Comparison of ENCODE assay signal across 18 cellular contexts in genomic region chr5:87382224-87382623, GRCh38. TPM values are rescaled to one million over a fixed set of nuclear protein-coding genes. Genes with fewer than 3 reads are reported as not detected.
DNase-seq lines count a peak whose midpoint lies in the region; ATAC-seq, FAIRE-seq and TF ChIP-seq lines count a peak whose summit lies in the region.
"Had no signal": no experiment of that assay in that cellular context is flagged by ENCODE, and none has a peak within 500 bp of the region (broad histone marks: within the 10 kb centered on the region; RNA-seq: fewer than 3 reads in every experiment).

No MANE protein-coding gene starts in this region.

- CTCF ChIA-PET in HepG2 (lab: Yijun Ruan, JAX; ENCODE audit: low intra/inter-chr PET ratio, low total read pairs): no interaction called here
- CTCF ChIA-PET in K562 (lab: Yijun Ruan, JAX; ENCODE audit: low intra/inter-chr PET ratio): no interaction called here

- no peaks in the 10 kb centered on the region for H4K20me1 ChIP-seq in HepG2 (ENCODE audit: insufficient read depth, low read length)
- no peaks in the 10 kb centered on the region for H4K20me1 ChIP-seq in K562 (replicated peaks; ENCODE audit: control insufficient read depth, insufficient read depth, low read length)
- H4K20me1 ChIP-seq in smooth muscle cell (ENCODE audit: low read depth): peaks cover 28% of the 10 kb centered on the region
- H4K20me1 ChIP-seq: BLaER1 had no signal

- no peak overlapping the region for H3K27ac ChIP-seq in HepG2 (ENCODE audit: extremely low read length, insufficient read depth, low read length)
- no peak overlapping the region for H3K27ac ChIP-seq in right lobe of liver
- H3K27ac ChIP-seq in K562 (ENCODE audit: extremely low read depth, low read depth, low read length): no peak overlapping the region
- H3K27ac ChIP-seq in smooth muscle cell (ENCODE audit: low read depth): peak overlapping the region; percentile 60
- H3K27ac ChIP-seq: 22Rv1, BLaER1 had no signal

- H3K36me3 ChIP-seq in HepG2 (replicated peaks in 1 of 2; ENCODE audit: control insufficient read depth in 1 of 2, insufficient read depth in 2 of 2, low read length in 2 of 2) (peaks cover 4 to 38% of the 10 kb centered on the region in 2 experiments), right lobe of liver (peaks cover 0 to 18% (median 9%) of the 10 kb centered on the region in 4 donors), K562 (ENCODE audit: control insufficient read depth, insufficient read depth, low read length) (peaks cover 94% of the 10 kb centered on the region), smooth muscle cell (ENCODE audit: low read depth) (peaks cover 41% of the 10 kb centered on the region)

- H2AFZ ChIP-seq in HepG2 (ENCODE audit: low read length): no peak overlapping the region
- no peak overlapping the region for H2AFZ ChIP-seq in K562 (ENCODE audit: low read depth, low read length)
- H2AFZ ChIP-seq in smooth muscle cell (ENCODE audit: low read depth): no peak overlapping the region

- BruUV-seq in HepG2 (replicated peaks; lab: Mats Ljungman, UMichigan): no TSS peak
- BruUV-seq in K562 (replicated peaks; lab: Mats Ljungman, UMichigan): no TSS peak

- TF ChIP-seq RAD21 in HepG2 (CRISPR knock-in tag; IDR thresholded peaks at IDR 0.05) (no peak), K562 (CRISPR knock-in tag; conservative IDR thresholded peaks at IDR 0.05 in 1 of 2, IDR thresholded peaks at IDR 0.05 in 1 of 2) (no peak)

- TF ChIP-seq EP300 in HepG2 (IDR thresholded peaks at IDR 0.05; ENCODE audit: low read depth in 2 of 2, low read length in 2 of 2) (no peak), HepG2 (CRISPR knock-in tag; IDR thresholded peaks at IDR 0.05; ENCODE audit: borderline replicate concordance) (no peak), K562 (IDR thresholded peaks at IDR 0.05; ENCODE audit: low read length) (no peak)

- H3K27me3 ChIP-seq in HepG2 (ENCODE audit: control insufficient read depth in 1 of 2, insufficient read depth in 2 of 2, low read length in 2 of 2) (no peaks in the 10 kb centered on the region), right lobe of liver (no peaks in the 10 kb centered on the region), K562 (ENCODE audit: control insufficient read depth in 2 of 2, insufficient read depth in 2 of 2, low read length in 2 of 2) (no peaks in the 10 kb centered on the region), smooth muscle cell (ENCODE audit: low read depth) (no peaks in the 10 kb centered on the region)
- H3K27me3 ChIP-seq: BLaER1 had no signal

- H3K4me1 ChIP-seq in HepG2 (ENCODE audit: insufficient read depth, low read length) (peaks cover 20% of the 10 kb centered on the region), right lobe of liver (no peaks in the 10 kb centered on the region), K562 (replicated peaks in 1 of 2; ENCODE audit: control insufficient read depth in 2 of 2, insufficient read depth in 2 of 2, low read length in 2 of 2) (no peaks in the 10 kb centered on the region), smooth muscle cell (ENCODE audit: low read depth) (no peaks in the 10 kb centered on the region)
- H3K4me1 ChIP-seq: BLaER1 had no signal

- peaks cover 12% of the 10 kb centered on the region for H3F3A ChIP-seq in smooth muscle cell (ENCODE audit: low read depth)

- TF ChIP-seq POLR2A in HepG2 (IDR thresholded peaks at IDR 0.05; ENCODE audit: insufficient read depth in 1 of 2, low read depth in 2 of 2, low read length in 2 of 2) (no peak), right lobe of liver (IDR thresholded peaks at IDR 0.05) (no peak), K562 (conservative IDR thresholded peaks at IDR 0.05) (no peak)

- no peak for TF ChIP-seq CTCF in HepG2 (CRISPR knock-in tag; IDR thresholded peaks at IDR 0.05)
- no peak for TF ChIP-seq CTCF in right lobe of liver (IDR thresholded peaks at IDR 0.05)
- TF ChIP-seq CTCF in K562 (IDR thresholded peaks at IDR 0.05 in 2 of 3, conservative IDR thresholded peaks at IDR 0.05 in 1 of 3; ENCODE audit: insufficient read depth in 2 of 3, low read depth in 1 of 3, low read length in 3 of 3): no peak
- TF ChIP-seq CTCF in smooth muscle cell (IDR thresholded peaks at IDR 0.05; ENCODE audit: borderline replicate concordance, insufficient read depth, poor library complexity, severe bottlenecking): no peak

- ATAC-seq in HepG2 (no peak), right lobe of liver (no peak), K562 (no peak), HG03280 (IDR thresholded peaks at IDR 0.05; ENCODE audit: unreplicated experiment) (no peak)

- intact Hi-C loops in HepG2 (cut with micrococcal nuclease; ENCODE audit: unreplicated experiment): no loop called here
- intact Hi-C loops in right lobe of liver (cut with DNase I): no loop called here
- intact Hi-C loops in K562 (cut with micrococcal nuclease): no loop called here

- in situ Hi-C loops in HepG2 (cut with HindIII; ENCODE audit: extremely low pct_ligation_motif_present, low pct_unique_long_range_greater_than_20kb): no loop called here
- in situ Hi-C loops in K562 (cut with MboI): no loop called here

- H3K79me2 ChIP-seq in HepG2 (ENCODE audit: insufficient read depth, low read length): no peaks in the 10 kb centered on the region
- no peaks in the 10 kb centered on the region for H3K79me2 ChIP-seq in K562 (ENCODE audit: control insufficient read depth, insufficient read depth, low read length)
- H3K79me2 ChIP-seq in smooth muscle cell (ENCODE audit: low read depth): no peaks in the 10 kb centered on the region

- WGBS in HepG2 (ENCODE audit: low lambda C conversion rate): 93% methylated on average over 1 of the region's 1 CpG
- 94% methylated on average over 1 of the region's 1 CpG for WGBS in right lobe of liver (ENCODE audit: insufficient coverage, low coverage, low lambda C conversion rate, missing lambda C conversion rate)
- WGBS in K562 (ENCODE audit: insufficient coverage, low coverage, missing lambda C conversion rate): 94% methylated on average over 1 of the region's 1 CpG
- WGBS in smooth muscle cell (ENCODE audit: low lambda C conversion rate): 98% methylated on average over 1 of the region's 1 CpG

- FAIRE-seq in HepG2 (lab: Jason Lieb, UNC) (no peak), K562 (lab: Jason Lieb, UNC) (no peak)
- FAIRE-seq: H54 had no signal

- H3K4me3 ChIP-seq in HepG2 (replicated peaks in 1 of 3; ENCODE audit: insufficient read depth in 1 of 3, low read depth in 2 of 3, low read length in 3 of 3) (no peak overlapping the region), right lobe of liver (no peak overlapping the region), K562 (no peak overlapping the region), smooth muscle cell (no peak overlapping the region)
- H3K4me3 ChIP-seq: BLaER1 had no signal

- H3K9me3 ChIP-seq in HepG2 (ENCODE audit: low read length) (no peaks in the 10 kb centered on the region), right lobe of liver (no peaks in the 10 kb centered on the region), K562 (replicated peaks; ENCODE audit: control insufficient read depth, insufficient read depth, low read depth, low read length) (no peaks in the 10 kb centered on the region), smooth muscle cell (replicated peaks; ENCODE audit: low read depth) (no peaks in the 10 kb centered on the region)
- H3K9me3 ChIP-seq: BLaER1 had no signal

- H3K9me1 ChIP-seq in K562 (ENCODE audit: control insufficient read depth, insufficient read depth, low read length): no peaks in the 10 kb centered on the region

- H3K4me2 ChIP-seq in HepG2 (ENCODE audit: low read depth, low read length): no peak overlapping the region
- no peak overlapping the region for H3K4me2 ChIP-seq in K562 (ENCODE audit: insufficient read depth, low read length)
- H3K4me2 ChIP-seq in smooth muscle cell: no peak overlapping the region
- H3K4me2 ChIP-seq: BLaER1 had no signal

- H3K9ac ChIP-seq in HepG2 (ENCODE audit: insufficient read depth, low read depth, low read length) (no peak overlapping the region), K562 (ENCODE audit: insufficient read depth in 1 of 2, low read depth in 2 of 2, low read length in 2 of 2) (no peak overlapping the region), smooth muscle cell (ENCODE audit: low read depth) (no peak overlapping the region)
- H3K9ac ChIP-seq: BLaER1 had no signal

- no peak for DNase-seq in HepG2 (ENCODE audit: low spot score)
- no peak for DNase-seq in right lobe of liver
- DNase-seq in K562 (ENCODE audit: extremely low read depth in 1 of 4, low spot score in 3 of 4): no peak
- no peak for DNase-seq in smooth muscle cell (lab: John Stamatoyannopoulos, UW; ENCODE audit: unreplicated experiment)
- no peak for DNase-seq in NCI-H1105 treated with DMSO at 0.1 percent for 48 hours (lab: John Stamatoyannopoulos, UW)
- no peak for DNase-seq in HT-29 (ENCODE audit: low spot score)
- DNase-seq: Calu3; CD4-positive, alpha-beta memory T cell; DMS79 treated with DMSO at 0.1 percent for 48 hours; GF-D8; HCEC 1CT; HFFc6; Kasumi-1; KG1 had no signal

- POLR2A ChIA-PET in HepG2 (lab: Yijun Ruan, JAX) (no interaction called here), K562 (lab: Yijun Ruan, JAX) (interaction anchor here (0.6 kb wide), 1 partner anchor 17 kb away, joined by 3 read pairs; no protein-coding TSS in a partner anchor)

RNA-seq across cellular contexts. Expression of gene CCNH, which starts 30.5 kb away (rescaled TPM):
- total RNA-seq in HepG2 (2016; rRNA removed; fragmentation: Illumina TruSeq; extraction: Trizol): 94.3 and 100.0 TPM in 2 replicates
- total RNA-seq in HepG2 (2016; cell fraction: cytosol; rRNA removed; fragmentation: Illumina TruSeq; extraction: Trizol; ENCODE audit: low read depth): 44.4 and 47.0 TPM in 2 replicates
- total RNA-seq in HepG2 (2016; cell fraction: insoluble cytoplasmic fraction; rRNA removed; fragmentation: Illumina TruSeq; extraction: Trizol): 80.0 and 98.8 TPM in 2 replicates
- total RNA-seq in HepG2 (2016; cell fraction: membrane; rRNA removed; fragmentation: Illumina TruSeq; extraction: Trizol): 39.1 and 48.0 TPM in 2 replicates
- 107 and 108 TPM in 2 replicates for total RNA-seq in HepG2 (2016; cell fraction: nucleus; rRNA removed; fragmentation: Illumina TruSeq; extraction: Trizol)
- 38.5 and 42.5 TPM in 2 replicates for polyA plus RNA-seq in HepG2 (2011; rRNA removed)
- 33.9 and 43.3 TPM in 2 replicates for polyA plus RNA-seq in HepG2 (2011; cell fraction: cytosol; rRNA removed)
- 25.3 and 31.3 TPM in 2 replicates for polyA plus RNA-seq in HepG2 (2011; cell fraction: nucleus; rRNA removed)
- 38.3 and 41.2 TPM in 2 replicates for polyA plus RNA-seq in HepG2 (2012)
- 18.5 and 20.8 TPM in 2 replicates for polyA plus RNA-seq in HepG2 (2016; cell fraction: cytosol; fragmentation: Illumina TruSeq; extraction: Trizol; ENCODE audit: low read depth)
- polyA plus RNA-seq in HepG2 (2016; cell fraction: insoluble cytoplasmic fraction; fragmentation: Illumina TruSeq; extraction: Trizol; ENCODE audit: low read depth): 75.5 and 91.3 TPM in 2 replicates
- polyA plus RNA-seq in HepG2 (2016; cell fraction: membrane; fragmentation: Illumina TruSeq; extraction: Trizol; ENCODE audit: low read depth): 22.4 and 26.1 TPM in 2 replicates
- polyA plus RNA-seq in HepG2 (2016; cell fraction: nucleus; fragmentation: Illumina TruSeq; extraction: Trizol; ENCODE audit: insufficient read depth, low read depth): 57.1 and 60.1 TPM in 2 replicates
- polyA minus RNA-seq in HepG2 (2011; rRNA and poly(A)+ RNA removed; ENCODE audit: low replicate concordance): 72.2 and 141 TPM in 2 replicates
- polyA minus RNA-seq in HepG2 (2011; cell fraction: cytosol; rRNA and poly(A)+ RNA removed): 20.6 and 24.7 TPM in 2 replicates
- 265 and 283 TPM in 2 replicates for polyA minus RNA-seq in HepG2 (2011; cell fraction: nucleus; rRNA and poly(A)+ RNA removed)
- total RNA-seq in right lobe of liver: 10 to 100 TPM; 18.0 to 65.0 (median 19.3) TPM
- total RNA-seq in K562 (2011; cell fraction: chromatin; rRNA removed; ENCODE audit: low replicate concordance): 224 and 453 TPM in 2 replicates
- total RNA-seq in K562 (2011; cell fraction: nucleolus; rRNA removed): 120 and 138 TPM in 2 replicates
- total RNA-seq in K562 (2011; cell fraction: nucleoplasm; rRNA removed): 208 and 348 TPM in 2 replicates
- total RNA-seq in K562 (2014; rRNA removed): 139 and 144 TPM in 2 replicates
- 182 and 209 TPM in 2 replicates for total RNA-seq in K562 (2014; rRNA removed; fragmentation: Illumina TruSeq; extraction: Trizol)
- 173 and 174 TPM in 2 replicates for total RNA-seq in K562 (2015; rRNA removed; fragmentation: Illumina TruSeq; extraction: Trizol)
- 100 and 102 TPM in 2 replicates for total RNA-seq in K562 (2021)
- polyA plus RNA-seq in K562 (2011; rRNA removed): 115 and 145 TPM in 2 replicates
- 45.2 and 86.6 TPM in 2 replicates for polyA plus RNA-seq in K562 (2011; cell fraction: cytosol; rRNA removed)
- polyA plus RNA-seq in K562 (2011; cell fraction: nucleus; rRNA removed): 117 and 120 TPM in 2 replicates
- polyA plus RNA-seq in K562 (2012): 64.4 and 97.1 TPM in 2 replicates
- polyA plus RNA-seq in K562 (2014; fragmentation: Illumina TruSeq; extraction: Trizol): 126 and 150 TPM in 2 replicates
- 100 to 1,000 TPM; 208 to 213 TPM for polyA plus RNA-seq in K562 (2014; fragmentation: Nextera tagmentation; extraction: Ambion mirVana)
- polyA plus RNA-seq in K562 (2014; rRNA removed): 131 and 138 TPM in 2 replicates
- 325 and 352 TPM in 2 replicates for polyA minus RNA-seq in K562 (2011; rRNA and poly(A)+ RNA removed)
- 40.2 and 55.4 TPM in 2 replicates for polyA minus RNA-seq in K562 (2011; cell fraction: cytosol; rRNA and poly(A)+ RNA removed)
- polyA minus RNA-seq in K562 (2011; cell fraction: nucleus; rRNA and poly(A)+ RNA removed): 405 and 656 TPM in 2 replicates
- total RNA-seq in smooth muscle cell: 96.7 and 97.0 TPM in 2 replicates
- polyA plus RNA-seq in smooth muscle cell: 33.2 and 36.8 TPM in 2 replicates
- total RNA-seq in HT-29 (2014; rRNA removed; shearing (Covaris generic)): 39.5 and 41.3 TPM in 2 replicates

Comparison
In these comparisons a context has a peak if more than half of its experiments do, and no peak if none do; other contexts are left out.
1. Of the 241 proteins assayed by ChIP-seq in both HepG2 and K562: peak only in HepG2: none; only in K562: none; in both: CEBPB and CEBPG; in neither: 239.